Comparison of ENCODE assay signal across 9 cellular contexts in genomic region chr2:28613616-28614501, GRCh38.
DNase-seq lines count a peak whose midpoint lies in the region; ATAC-seq and TF ChIP-seq lines count a peak whose summit lies in the region.
"Had no signal": no experiment of that assay in that cellular context is flagged by ENCODE, and none has a peak within 500 bp of the region (broad histone marks: within the 10 kb centered on the region; RNA-seq: fewer than 3 reads in every experiment).

No MANE protein-coding gene starts in this region.

- H3K9me3 Mint-ChIP-seq in mesothelial cell of epicardium = no peaks in the 10 kb centered on the region

- H3K4me3 ChIP-seq in AG04450 (ENCODE audit: low read depth, low read length) = no peak overlapping the region

- CTCF ChIA-PET in AG04450 (lab: Charles Lee) = no interaction called here

- POLR2A ChIA-PET in AG04450 (lab: Yijun Ruan, JAX) = no interaction called here

- H3K9me3 ChIP-seq in AG04450 (ENCODE audit: control insufficient read depth, insufficient read depth, low read length) = no peaks in the 10 kb centered on the region

- no peaks in the 10 kb centered on the region for H3K27me3 ChIP-seq in AG04450 (ENCODE audit: control insufficient read depth, insufficient read depth, low read length)

- H3K4me1 Mint-ChIP-seq in mesothelial cell of epicardium = peaks cover 5% of the 10 kb centered on the region

- ATAC-seq in GM18519 (IDR thresholded peaks at IDR 0.05; ENCODE audit: low FRiP score, unreplicated experiment) = no peak

- H3K27ac Mint-ChIP-seq in mesothelial cell of epicardium = no peak overlapping the region

- no peak overlapping the region for H3K4me3 Mint-ChIP-seq in mesothelial cell of epicardium

- H3K27me3 Mint-ChIP-seq in mesothelial cell of epicardium (ENCODE audit: low read depth) = no peaks in the 10 kb centered on the region

- H3K27ac ChIP-seq in AG04450 (ENCODE audit: low read depth, low read length) = peak overlapping the region; percentile 32

- DNase-seq in AG04450 (ENCODE audit: low read depth, low spot score) (peak; percentile 79), NCI-H2171 treated with DMSO at 0.1 percent for 48 hours (lab: John Stamatoyannopoulos, UW) (peak; percentile 84), myocyte (ENCODE audit: low read depth) (peak; percentile 77), NCI-H526 treated with DMSO at 0.1 percent for 48 hours (lab: John Stamatoyannopoulos, UW) (no peak), NCI-H526 (lab: John Stamatoyannopoulos, UW) (no peak), mesothelial cell of epicardium (ENCODE audit: low spot score in 2 of 2, unreplicated experiment in 2 of 2) (no peak)
- peak; percentile 35 for DNase-seq in activated naive CD4-positive, alpha-beta T cell treated with anti-CD3 and anti-CD28 coated beads, Interleukin-2, amount 50 U/mL, for 16 hours
- DNase-seq: NCI-H510A had no signal

- no peak for TF ChIP-seq CTCF in AG04450 (IDR thresholded peaks at IDR 0.05; ENCODE audit: low read depth, low read length)
- no peak for TF ChIP-seq CTCF in mesothelial cell of epicardium (IDR thresholded peaks at IDR 0.05; ENCODE audit: unreplicated experiment)

- H3K36me3 Mint-ChIP-seq in mesothelial cell of epicardium = no peaks in the 10 kb centered on the region

Comparison
In these comparisons a context has a peak if more than half of its experiments do, and no peak if none do; other contexts are left out.
1. DNase-seq: peak in AG04450 (single experiment), NCI-H2171 treated with DMSO at 0.1 percent for 48 hours (single experiment), activated naive CD4-positive, alpha-beta T cell treated with anti-CD3 and anti-CD28 coated beads, Interleukin-2, amount 50 U/mL, for 16 hours (single experiment) and myocyte (single experiment); none in NCI-H526 treated with DMSO at 0.1 percent for 48 hours (single experiment), NCI-H526 (0 of 2) and mesothelial cell of epicardium (0 of 2).